Comparison of ENCODE assay signal across 16 cellular contexts in genomic region chr11:70746351-70746750, GRCh38.
DNase-seq lines count a peak whose midpoint lies in the region; ATAC-seq, FAIRE-seq and TF ChIP-seq lines count a peak whose summit lies in the region.
"Had no signal": no experiment of that assay in that cellular context is flagged by ENCODE, and none has a peak within 500 bp of the region (broad histone marks: within the 10 kb centered on the region; RNA-seq: fewer than 3 reads in every experiment).

No MANE protein-coding gene starts in this region.

- ATAC-seq in stimulated activated naive CD8-positive, alpha-beta T cell treated with anti-CD3 and anti-CD28 coated beads, Interleukin-15, amount 100 ng/mL, for 72 hours, result peak; percentile 31
- no peak for ATAC-seq in stimulated activated naive CD8-positive, alpha-beta T cell treated with anti-CD3 and anti-CD28 coated beads, Interleukin-15, Interleukin-2, amounts not matched to agents 100 U/mL and 50 U/mL, for 24 hours
- ATAC-seq in GM18873 (IDR thresholded peaks at IDR 0.05; ENCODE audit: low FRiP score, unreplicated experiment) (no peak), HG03095 (IDR thresholded peaks at IDR 0.05; ENCODE audit: unreplicated experiment) (no peak)

- H3K4me1 ChIP-seq in neural progenitor cell, result peaks cover 14% of the 10 kb centered on the region
- H3K4me1 ChIP-seq: HAP-1 had no signal

- FAIRE-seq in GM19239 (lab: Jason Lieb, UNC), result no peak

- H3K9me3 Mint-ChIP-seq in stimulated activated naive CD8-positive, alpha-beta T cell treated with anti-CD3 and anti-CD28 coated beads, Interleukin-15, amount 100 ng/mL, for 72 hours, result peaks cover 18 to 28% of the 10 kb centered on the region in 2 donors
- H3K9me3 Mint-ChIP-seq in neural progenitor cell, result peaks cover 31% of the 10 kb centered on the region

- no peaks in the 10 kb centered on the region for H4K20me1 ChIP-seq in neural progenitor cell (ENCODE audit: low read depth)

- H3K27ac Mint-ChIP-seq in stimulated activated naive CD8-positive, alpha-beta T cell treated with anti-CD3 and anti-CD28 coated beads, Interleukin-15, amount 100 ng/mL, for 72 hours, result no peak overlapping the region
- H3K27ac Mint-ChIP-seq in neural progenitor cell, result no peak overlapping the region
- H3K27ac Mint-ChIP-seq: CD4-positive, alpha-beta memory T cell had no signal

- no peak for DNase-seq in stimulated activated naive CD8-positive, alpha-beta T cell treated with anti-CD3 and anti-CD28 coated beads, Interleukin-15, amount 100 ng/mL, for 72 hours
- no peak for DNase-seq in stimulated activated naive CD8-positive, alpha-beta T cell treated with anti-CD3 and anti-CD28 coated beads, Interleukin-15, Interleukin-2, amounts not matched to agents 100 U/mL and 50 U/mL, for 24 hours
- DNase-seq in left kidney (ENCODE audit: low read depth, low spot score) (peak; percentile 15), neural progenitor cell (ENCODE audit: low spot score) (no peak), GM19239 (ENCODE audit: insufficient read length, low spot score) (no peak)
- DNase-seq in activated CD4-positive, alpha-beta T cell treated with anti-CD3 and anti-CD28 coated beads for 4 hours, result no peak
- DNase-seq: 8988T; BE2C; CD4-positive, alpha-beta memory T cell; DMS153; DMS79; GDM1 had no signal

- H2AFZ ChIP-seq in neural progenitor cell (replicated peaks), result no peak overlapping the region

- H3K9me3 ChIP-seq in neural progenitor cell (ENCODE audit: low read depth), result peaks cover 8% of the 10 kb centered on the region
- H3K9me3 ChIP-seq: BE2C had no signal

- H3K27ac ChIP-seq in neural progenitor cell, result no peak overlapping the region
- H3K27ac ChIP-seq: C4-2B had no signal

- no peak overlapping the region for H3K4me3 Mint-ChIP-seq in stimulated activated naive CD8-positive, alpha-beta T cell treated with anti-CD3 and anti-CD28 coated beads, Interleukin-15, amount 100 ng/mL, for 72 hours
- peak overlapping the region; percentile 50 for H3K4me3 Mint-ChIP-seq in neural progenitor cell
- H3K4me3 Mint-ChIP-seq: CD4-positive, alpha-beta memory T cell had no signal

- peaks cover 39% of the 10 kb centered on the region for H3K27me3 Mint-ChIP-seq in stimulated activated naive CD8-positive, alpha-beta T cell treated with anti-CD3 and anti-CD28 coated beads, Interleukin-15, amount 100 ng/mL, for 72 hours
- peaks cover 14% of the 10 kb centered on the region for H3K27me3 Mint-ChIP-seq in neural progenitor cell (ENCODE audit: insufficient read depth, low read depth)

- no peak overlapping the region for H3K9ac ChIP-seq in neural progenitor cell

- peaks cover under 1% of the 10 kb centered on the region for H3K36me3 ChIP-seq in neural progenitor cell
- H3K36me3 ChIP-seq: BE2C, HAP-1 had no signal

- no peak overlapping the region for H3K4me3 ChIP-seq in neural progenitor cell
- H3K4me3 ChIP-seq: HAP-1 had no signal

- H3K27me3 ChIP-seq in neural progenitor cell, result no peaks in the 10 kb centered on the region
- H3K27me3 ChIP-seq: BE2C had no signal

- H3F3A ChIP-seq in neural progenitor cell (ENCODE audit: low read depth), result peaks cover 19% of the 10 kb centered on the region

- no peaks in the 10 kb centered on the region for H3K4me1 Mint-ChIP-seq in stimulated activated naive CD8-positive, alpha-beta T cell treated with anti-CD3 and anti-CD28 coated beads, Interleukin-15, amount 100 ng/mL, for 72 hours
- H3K4me1 Mint-ChIP-seq in neural progenitor cell, result peaks cover 25% of the 10 kb centered on the region
- H3K4me1 Mint-ChIP-seq: CD4-positive, alpha-beta memory T cell had no signal

- no peak for TF ChIP-seq CTCF in neural progenitor cell (IDR thresholded peaks at IDR 0.05)

- H3K79me2 ChIP-seq in neural progenitor cell (ENCODE audit: low read depth), result no peaks in the 10 kb centered on the region

- H3K4me2 ChIP-seq in neural progenitor cell, result no peak overlapping the region

- no peaks in the 10 kb centered on the region for H3K36me3 Mint-ChIP-seq in neural progenitor cell
